In genomic region chr14:77372304-77372841, GRCh38 we compare ENCODE assay signal across 1 cellular context.
TF ChIP-seq lines count a peak whose summit lies in the region.

No MANE protein-coding gene starts in this region.

TF ChIP-seq in GM12878, 131 proteins besides CTCF, POLR2A, EP300 and RAD21 (continues in another document):
- no peak for TF ChIP-seq YBX1 (IDR thresholded peaks at IDR 0.05)
- TF ChIP-seq MEF2B (IDR thresholded peaks at IDR 0.05; ENCODE audit: partially characterized antibody, poor library complexity, severe bottlenecking), result peak; percentile 73
- peak; percentile 59 for TF ChIP-seq ATF7 (IDR thresholded peaks at IDR 0.05; ENCODE audit: low read depth)
- no peak for TF ChIP-seq CHD4 (IDR thresholded peaks at IDR 0.05)
- no peak for TF ChIP-seq ZBTB11 (CRISPR knock-in tag; IDR thresholded peaks at IDR 0.05)
- TF ChIP-seq POLR2AphosphoS5 (IDR thresholded peaks at IDR 0.05; ENCODE audit: low read length), result no peak
- peak; percentile 90; the same call in 2 of the 3 replicates for TF ChIP-seq POU2F2 (IDR thresholded peaks at IDR 0.05; ENCODE audit: borderline replicate concordance, low read depth, low read length)
- TF ChIP-seq SMARCA5 (IDR thresholded peaks at IDR 0.05), result no peak
- no peak for TF ChIP-seq ZZZ3 (IDR thresholded peaks at IDR 0.05; ENCODE audit: control insufficient read depth, insufficient read length, low read depth)
- TF ChIP-seq ZBTB40 (IDR thresholded peaks at IDR 0.05; ENCODE audit: borderline replicate concordance), result 0 out of 2 replicates have a peak, but pooled peaks have one; percentile 18
- TF ChIP-seq CREM (IDR thresholded peaks at IDR 0.05; ENCODE audit: low read depth), result no peak
- TF ChIP-seq ATF2 (IDR thresholded peaks at IDR 0.05; ENCODE audit: low read length), result no peak
- TF ChIP-seq CBX5 (IDR thresholded peaks at IDR 0.05; ENCODE audit: low read depth), result 0 out of 2 replicates have a peak, but pooled peaks have one; percentile 19
- TF ChIP-seq NR2C2 (IDR thresholded peaks at IDR 0.05; ENCODE audit: borderline replicate concordance, control insufficient read depth, insufficient read length, low read depth), result no peak
- no peak for TF ChIP-seq NR2C1 (IDR thresholded peaks at IDR 0.05)
- no peak for TF ChIP-seq HCFC1 (IDR thresholded peaks at IDR 0.05; ENCODE audit: low read length)
- no peak for TF ChIP-seq PRDM15 (CRISPR knock-in tag; IDR thresholded peaks at IDR 0.05)
- TF ChIP-seq MLLT1 (IDR thresholded peaks at IDR 0.05), result peak; percentile 68
- no peak for TF ChIP-seq SP1 (IDR thresholded peaks at IDR 0.05; ENCODE audit: low read depth, low read length)
- TF ChIP-seq, protein P1, sequence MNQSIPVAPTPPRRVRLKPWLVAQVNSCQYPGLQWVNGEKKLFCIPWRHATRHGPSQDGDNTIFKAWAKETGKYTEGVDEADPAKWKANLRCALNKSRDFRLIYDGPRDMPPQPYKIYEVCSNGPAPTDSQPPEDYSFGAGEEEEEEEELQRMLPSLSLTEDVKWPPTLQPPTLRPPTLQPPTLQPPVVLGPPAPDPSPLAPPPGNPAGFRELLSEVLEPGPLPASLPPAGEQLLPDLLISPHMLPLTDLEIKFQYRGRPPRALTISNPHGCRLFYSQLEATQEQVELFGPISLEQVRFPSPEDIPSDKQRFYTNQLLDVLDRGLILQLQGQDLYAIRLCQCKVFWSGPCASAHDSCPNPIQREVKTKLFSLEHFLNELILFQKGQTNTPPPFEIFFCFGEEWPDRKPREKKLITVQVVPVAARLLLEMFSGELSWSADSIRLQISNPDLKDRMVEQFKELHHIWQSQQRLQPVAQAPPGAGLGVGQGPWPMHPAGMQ (IDR thresholded peaks at IDR 0.05; ENCODE audit: borderline replicate concordance), result no peak
- no peak for TF ChIP-seq SREBF2 (IDR thresholded peaks at IDR 0.05; ENCODE audit: low read length)
- no peak for TF ChIP-seq IRF4 (IDR thresholded peaks at IDR 0.05; ENCODE audit: low read depth, low read length)
- TF ChIP-seq, protein P2, sequence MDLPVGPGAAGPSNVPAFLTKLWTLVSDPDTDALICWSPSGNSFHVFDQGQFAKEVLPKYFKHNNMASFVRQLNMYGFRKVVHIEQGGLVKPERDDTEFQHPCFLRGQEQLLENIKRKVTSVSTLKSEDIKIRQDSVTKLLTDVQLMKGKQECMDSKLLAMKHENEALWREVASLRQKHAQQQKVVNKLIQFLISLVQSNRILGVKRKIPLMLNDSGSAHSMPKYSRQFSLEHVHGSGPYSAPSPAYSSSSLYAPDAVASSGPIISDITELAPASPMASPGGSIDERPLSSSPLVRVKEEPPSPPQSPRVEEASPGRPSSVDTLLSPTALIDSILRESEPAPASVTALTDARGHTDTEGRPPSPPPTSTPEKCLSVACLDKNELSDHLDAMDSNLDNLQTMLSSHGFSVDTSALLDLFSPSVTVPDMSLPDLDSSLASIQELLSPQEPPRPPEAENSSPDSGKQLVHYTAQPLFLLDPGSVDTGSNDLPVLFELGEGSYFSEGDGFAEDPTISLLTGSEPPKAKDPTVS (IDR thresholded peaks at IDR 0.05; ENCODE audit: low read depth, low read length), result no peak
- no peak for TF ChIP-seq EGR1 (IDR thresholded peaks at IDR 0.05; ENCODE audit: borderline replicate concordance in 1 of 2, low read depth in 2 of 2, low read length in 2 of 2)
- TF ChIP-seq RFX5 (IDR thresholded peaks at IDR 0.05; ENCODE audit: low read depth, low read length), result no peak
- no peak for TF ChIP-seq SMAD1 (IDR thresholded peaks at IDR 0.05; ENCODE audit: low read depth, partially characterized antibody)
- TF ChIP-seq CREB1 (IDR thresholded peaks at IDR 0.05; ENCODE audit: low read depth), result no peak
- TF ChIP-seq SUZ12 (IDR thresholded peaks at IDR 0.05; ENCODE audit: unreplicated experiment), result no peak
- no peak for TF ChIP-seq TBL1XR1 (IDR thresholded peaks at IDR 0.05; ENCODE audit: low read depth, low read length)
- TF ChIP-seq ZNF24 (IDR thresholded peaks at IDR 0.05), result no peak
- TF ChIP-seq SREBF1 (IDR thresholded peaks at IDR 0.05; ENCODE audit: low read length), result no peak
- TF ChIP-seq ETV6 (conservative IDR thresholded peaks at IDR 0.05 in 1 of 2, IDR thresholded peaks at IDR 0.05 in 1 of 2; ENCODE audit: borderline replicate concordance in 1 of 2, low read depth in 1 of 2), result no peak; a peak in 1 of 4 replicates
- TF ChIP-seq MTA2 (IDR thresholded peaks at IDR 0.05; ENCODE audit: low read depth), result peak; percentile 95
- TF ChIP-seq BCL11A (IDR thresholded peaks at IDR 0.05; ENCODE audit: low read depth, low read length), result peak; percentile 36; the same call in 1 of the 2 replicates
- TF ChIP-seq, protein P3, sequence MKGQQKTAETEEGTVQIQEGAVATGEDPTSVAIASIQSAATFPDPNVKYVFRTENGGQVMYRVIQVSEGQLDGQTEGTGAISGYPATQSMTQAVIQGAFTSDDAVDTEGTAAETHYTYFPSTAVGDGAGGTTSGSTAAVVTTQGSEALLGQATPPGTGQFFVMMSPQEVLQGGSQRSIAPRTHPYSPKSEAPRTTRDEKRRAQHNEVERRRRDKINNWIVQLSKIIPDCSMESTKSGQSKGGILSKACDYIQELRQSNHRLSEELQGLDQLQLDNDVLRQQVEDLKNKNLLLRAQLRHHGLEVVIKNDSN (IDR thresholded peaks at IDR 0.05; ENCODE audit: borderline replicate concordance, extremely low read length, insufficient read depth, low read depth, low read length), result no peak
- no peak for TF ChIP-seq SRF (IDR thresholded peaks at IDR 0.05; ENCODE audit: low read depth in 2 of 2, low read length in 2 of 2)
- no peak for TF ChIP-seq CHD1 (IDR thresholded peaks at IDR 0.05; ENCODE audit: low read depth, low read length)
- TF ChIP-seq LARP7 (IDR thresholded peaks at IDR 0.05), result no peak
- TF ChIP-seq, protein P4, sequence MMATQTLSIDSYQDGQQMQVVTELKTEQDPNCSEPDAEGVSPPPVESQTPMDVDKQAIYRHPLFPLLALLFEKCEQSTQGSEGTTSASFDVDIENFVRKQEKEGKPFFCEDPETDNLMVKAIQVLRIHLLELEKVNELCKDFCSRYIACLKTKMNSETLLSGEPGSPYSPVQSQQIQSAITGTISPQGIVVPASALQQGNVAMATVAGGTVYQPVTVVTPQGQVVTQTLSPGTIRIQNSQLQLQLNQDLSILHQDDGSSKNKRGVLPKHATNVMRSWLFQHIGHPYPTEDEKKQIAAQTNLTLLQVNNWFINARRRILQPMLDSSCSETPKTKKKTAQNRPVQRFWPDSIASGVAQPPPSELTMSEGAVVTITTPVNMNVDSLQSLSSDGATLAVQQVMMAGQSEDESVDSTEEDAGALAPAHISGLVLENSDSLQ (IDR thresholded peaks at IDR 0.05), result peak; percentile 73
- TF ChIP-seq CBX3 (IDR thresholded peaks at IDR 0.05; ENCODE audit: borderline replicate concordance, low read depth), result no peak
- TF ChIP-seq TCF7 (IDR thresholded peaks at IDR 0.05; ENCODE audit: borderline replicate concordance), result 0 out of 2 replicates have a peak, but pooled peaks have one; percentile 41
- peak; percentile 95 for TF ChIP-seq ZNF384 (IDR thresholded peaks at IDR 0.05; ENCODE audit: borderline replicate concordance, low read depth, low read length)
